1 cellular context compared by ENCODE assay signal in genomic region chr6:39209908-39210307, GRCh38.
TF ChIP-seq lines count a peak whose summit lies in the region.

No MANE protein-coding gene starts in this region.

TF ChIP-seq in GM23338, 12 proteins besides CTCF, POLR2A, EP300 and RAD21:
- TF ChIP-seq ZNF462 (CRISPR knock-in tag; IDR thresholded peaks at IDR 0.05): no peak
- TF ChIP-seq ZNF331 (CRISPR knock-in tag; IDR thresholded peaks at IDR 0.05; ENCODE audit: low read depth): no peak
